In genomic region chr1:161314201-161314981, GRCh38 we compare ENCODE assay signal across 8 cellular contexts. TPM values are rescaled to one million over a fixed set of nuclear protein-coding genes. Genes with fewer than 3 reads are reported as not detected.
DNase-seq lines count a peak whose midpoint lies in the region; ATAC-seq and TF ChIP-seq lines count a peak whose summit lies in the region.

A gene with protein sequence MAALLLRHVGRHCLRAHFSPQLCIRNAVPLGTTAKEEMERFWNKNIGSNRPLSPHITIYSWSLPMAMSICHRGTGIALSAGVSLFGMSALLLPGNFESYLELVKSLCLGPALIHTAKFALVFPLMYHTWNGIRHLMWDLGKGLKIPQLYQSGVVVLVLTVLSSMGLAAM (plus strand): TSS chr1:161314381. CDS start chr1:161314406, 25 bp downstream.

- TF ChIP-seq POLR2A in spleen (IDR thresholded peaks at IDR 0.05) = peak in 1 of 3 donors; percentile 56

- intact Hi-C loops in activated B cell treated with CpG ODN at 0.5 μM for 24 hours (cut with micrococcal nuclease) (loop anchor here (1.0 to 2.0 kb wide), 4 partner anchors 8 to 112 kb away; partner anchors contain the start of genes CFAP126 and NDUFS2), spleen (cut with DNase I; ENCODE audit: low total_unique reads) (loop anchor here (10.0 kb wide), 1 partner anchor 50 kb away; the partner anchor contains the start of gene CFAP126)

- peak within 1 kb of the TSS; percentile 98 for H3K4me3 Mint-ChIP-seq in activated B cell treated with CpG ODN at 0.5 μM for 24 hours

- H3K9me3 Mint-ChIP-seq in activated B cell treated with CpG ODN at 0.5 μM for 24 hours = no peaks in the 10 kb centered on the region

- no peak for TF ChIP-seq CTCF in activated B cell treated with CpG ODN at 0.5 μM for 24 hours (IDR thresholded peaks at IDR 0.05)
- no peak for TF ChIP-seq CTCF in spleen (IDR thresholded peaks at IDR 0.05 in 8 of 11, conservative IDR thresholded peaks at IDR 0.05 in 3 of 11)

- H3K4me1 ChIP-seq in spleen = peaks cover 10 to 47% (median 25%) of the 10 kb centered on the region in 6 donors

- H3K36me3 ChIP-seq in spleen = peaks cover 0 to 12% (median 6%) of the 10 kb centered on the region in 6 donors

- H3K27me3 Mint-ChIP-seq in activated B cell treated with CpG ODN at 0.5 μM for 24 hours = no peaks in the 10 kb centered on the region

- no peaks in the 10 kb centered on the region for H3K27me3 ChIP-seq in spleen (replicated peaks in 1 of 7)

- CTCF ChIA-PET in activated B cell treated with CpG ODN at 0.5 μM for 24 hours (lab: Charles Lee) = interaction anchor here (0.5 to 2.1 kb wide), 4 partner anchors 9 to 131 kb away, joined by 3 to 7 read pairs (median 3); partner anchors contain the start of gene TOMM40L

- H3K36me3 Mint-ChIP-seq in activated B cell treated with CpG ODN at 0.5 μM for 24 hours (ENCODE audit: low read depth) = peaks cover 16% of the 10 kb centered on the region

- no peaks in the 10 kb centered on the region for H3K9me3 ChIP-seq in spleen

- H3K27ac ChIP-seq in caudate nucleus (ENCODE audit: low read depth, low read length) (peak within 1 kb of the TSS; percentile 98), spleen (peak within 1 kb of the TSS; percentile 92 to 97 (median 94))

- ATAC-seq in GM18868 (IDR thresholded peaks at IDR 0.05; ENCODE audit: unreplicated experiment) = peak; percentile 99
- peak; percentile 94 for ATAC-seq in HG03108 (IDR thresholded peaks at IDR 0.05; ENCODE audit: unreplicated experiment)
- ATAC-seq in activated B cell treated with CpG ODN at 0.5 μM for 24 hours (ENCODE audit: low read depth) = peak; percentile 97

- 0 to 1% (median 1%) methylated on average over 29 to 45 of the region's 45 CpGs for WGBS in spleen, 5 donors

- H3K4me1 Mint-ChIP-seq in activated B cell treated with CpG ODN at 0.5 μM for 24 hours = peaks cover 21% of the 10 kb centered on the region

- H3K4me3 ChIP-seq in spleen = peak within 1 kb of the TSS; percentile 68 to 92 (median 88)

- H3K27ac Mint-ChIP-seq in activated B cell treated with CpG ODN at 0.5 μM for 24 hours = peak within 1 kb of the TSS; percentile 98

- POLR2A ChIA-PET in activated B cell treated with CpG ODN at 0.5 μM for 24 hours (lab: Charles Lee) = interaction anchor here (0.6 to 2.2 kb wide), 12 partner anchors 8 to 197 kb away, joined by 3 to 22 read pairs (median 6); partner anchors contain the start of genes NDUFS2, NIT1, PFDN2 and PPOX

- DNase-seq in AG08395 (ENCODE audit: low spot score) (peak; percentile 96), NCI-H2227 treated with DMSO at 0.1 percent for 48 hours (lab: John Stamatoyannopoulos, UW) (peak; percentile 90), activated B cell treated with CpG ODN at 0.5 μM for 24 hours (peak; percentile 83), caudate nucleus (lab: John Stamatoyannopoulos, UW) (peak; percentile 31 to 97 (median 89)), inferior parietal cortex (ENCODE audit: extremely low spot score) (peak; percentile 95), spleen (peak; percentile 97)

RNA-seq across cellular contexts. Expression of the gene that starts here (rescaled TPM):
- total RNA-seq in activated B cell treated with CpG ODN at 0.5 μM for 24 hours (160 and 179 TPM in 2 replicates), spleen (100 to 1,000 TPM in 6 of 7 donors, 10 to 100 TPM in 1; 95.6 to 170 (median 147) TPM)
- polyA plus RNA-seq in spleen = 100 to 1,000 TPM in 1 of 3 donors, 10 to 100 TPM in 2; 57.0 to 131 (median 87.9) TPM

Comparison
In these comparisons a context has a peak if more than half of its experiments do, and no peak if none do; other contexts are left out.
1. Peak in every context shown above with its lines: DNase-seq, ATAC-seq, H3K4me3 ChIP-seq and H3K27ac ChIP-seq.